ENCODE assay signal across 8 cellular contexts in the genomic region with DNA sequence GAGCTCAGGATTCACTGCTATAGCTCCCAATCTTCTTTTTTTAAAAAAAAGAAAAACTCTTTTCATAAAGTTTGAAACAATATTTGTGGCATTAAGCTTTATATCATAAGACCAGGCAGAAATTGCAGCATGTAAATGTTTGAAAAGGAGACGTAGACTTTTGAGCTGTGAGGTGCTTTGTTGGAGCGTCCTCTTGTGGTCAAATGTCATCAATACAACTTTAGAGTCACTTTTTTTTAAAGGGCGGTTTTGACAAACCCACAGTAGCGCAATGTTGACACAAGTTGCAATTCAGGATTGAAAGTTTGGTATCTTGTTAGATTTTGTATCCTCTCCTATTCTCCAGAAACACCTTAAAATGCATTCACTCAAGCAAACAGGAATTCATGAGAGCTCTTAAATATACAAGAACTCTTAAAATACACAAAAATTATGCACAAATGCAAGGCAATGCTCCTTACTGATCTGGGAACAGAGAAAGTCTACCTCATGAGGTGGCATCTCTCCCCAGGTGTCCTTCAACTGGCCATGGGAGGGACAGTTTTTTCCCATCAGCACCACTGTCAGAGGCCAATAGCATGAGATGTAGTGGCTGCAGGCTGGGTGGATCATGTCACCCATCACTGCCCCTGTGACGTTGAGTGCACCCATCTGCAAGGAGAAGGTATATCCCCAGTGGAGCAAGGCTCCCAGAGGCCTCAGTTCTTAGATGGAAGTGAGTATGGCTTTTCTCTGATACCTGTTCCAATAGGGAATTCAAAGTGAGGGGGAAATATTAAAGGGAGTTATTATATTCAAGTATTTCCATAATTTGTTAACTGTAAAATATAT.
DNase-seq lines count a peak whose midpoint lies in the region; ATAC-seq and TF ChIP-seq lines count a peak whose summit lies in the region.

No MANE protein-coding gene starts in this region.

- TF ChIP-seq CTCF in parathyroid adenoma (IDR thresholded peaks at IDR 0.05) = peak; percentile 58

- no peak overlapping the region for H3K4me2 ChIP-seq in parathyroid adenoma (ENCODE audit: low read length)

- H3K4me3 Mint-ChIP-seq in T-helper 2 cell treated with Interferon-gamma antibody and Interleukin-4, amounts not matched to agents 5 μg/mL and 100 μg/mL, for 36 hours = no peak overlapping the region

- H3K9me3 ChIP-seq in parathyroid adenoma (ENCODE audit: control insufficient read depth, low read length) = no peaks in the 10 kb centered on the region

- H3K27ac ChIP-seq in parathyroid adenoma = no peak overlapping the region

- no peak for ATAC-seq in HG02678 (IDR thresholded peaks at IDR 0.05; ENCODE audit: unreplicated experiment)

- H2AFZ ChIP-seq in parathyroid adenoma = no peak overlapping the region

- no peak overlapping the region for H3K27ac Mint-ChIP-seq in T-helper 2 cell treated with Interferon-gamma antibody and Interleukin-4, amounts not matched to agents 5 μg/mL and 100 μg/mL, for 36 hours

- no peaks in the 10 kb centered on the region for H3K79me2 ChIP-seq in parathyroid adenoma

- no peaks in the 10 kb centered on the region for H3K9me3 Mint-ChIP-seq in T-helper 2 cell treated with Interferon-gamma antibody and Interleukin-4, amounts not matched to agents 5 μg/mL and 100 μg/mL, for 36 hours

- no peaks in the 10 kb centered on the region for H3K36me3 ChIP-seq in parathyroid adenoma (ENCODE audit: control insufficient read depth, insufficient read depth, low read length)

- peak in 5 of 6 experiments; percentile 5 to 55 (median 20) for DNase-seq in stimulated activated naive CD4-positive, alpha-beta T cell (lab: John Stamatoyannopoulos, UW)
- DNase-seq in stimulated activated naive CD4-positive, alpha-beta T cell treated with Interleukin-2 at 50 U/mL for 16 hours (lab: John Stamatoyannopoulos, UW) = no peak
- DNase-seq in NCI-H128 (lab: John Stamatoyannopoulos, UW; ENCODE audit: unreplicated experiment) (peak; percentile 41), fibroblast of gingiva (ENCODE audit: low read depth) (peak; percentile 42)
- peak; percentile 14 for DNase-seq in T-helper 2 cell treated with Interferon-gamma antibody and Interleukin-4, amounts not matched to agents 5 μg/mL and 100 μg/mL, for 36 hours (ENCODE audit: low spot score)
- no peak for DNase-seq in activated CD4-positive, CD25-positive, alpha-beta regulatory T cell (lab: John Stamatoyannopoulos, UW)

- no peaks in the 10 kb centered on the region for H3K36me3 Mint-ChIP-seq in T-helper 2 cell treated with Interferon-gamma antibody and Interleukin-4, amounts not matched to agents 5 μg/mL and 100 μg/mL, for 36 hours (ENCODE audit: low read depth)

- H3K4me1 ChIP-seq in parathyroid adenoma = no peaks in the 10 kb centered on the region

- H3K27me3 Mint-ChIP-seq in T-helper 2 cell treated with Interferon-gamma antibody and Interleukin-4, amounts not matched to agents 5 μg/mL and 100 μg/mL, for 36 hours (ENCODE audit: low read depth) = peaks cover 69% of the 10 kb centered on the region

- H3K27me3 ChIP-seq in parathyroid adenoma (ENCODE audit: control insufficient read depth, insufficient read depth, low read length) = no peaks in the 10 kb centered on the region

- peaks cover 7% of the 10 kb centered on the region for H3K4me1 Mint-ChIP-seq in T-helper 2 cell treated with Interferon-gamma antibody and Interleukin-4, amounts not matched to agents 5 μg/mL and 100 μg/mL, for 36 hours (ENCODE audit: low read depth)

- no peak overlapping the region for H3K4me3 ChIP-seq in parathyroid adenoma (ENCODE audit: low read depth, low read length)

- H3K9ac ChIP-seq in parathyroid adenoma = no peak overlapping the region

Comparison
In these comparisons a context has a peak if more than half of its experiments do, and no peak if none do; other contexts are left out.
1. DNase-seq: peak in stimulated activated naive CD4-positive, alpha-beta T cell (5 of 6), NCI-H128 (single experiment), T-helper 2 cell treated with Interferon-gamma antibody and Interleukin-4, amounts not matched to agents 5 μg/mL and 100 μg/mL, for 36 hours (single experiment) and fibroblast of gingiva (single experiment); none in stimulated activated naive CD4-positive, alpha-beta T cell treated with Interleukin-2 at 50 U/mL for 16 hours (single experiment) and activated CD4-positive, CD25-positive, alpha-beta regulatory T cell (0 of 4).